In the genomic region with DNA sequence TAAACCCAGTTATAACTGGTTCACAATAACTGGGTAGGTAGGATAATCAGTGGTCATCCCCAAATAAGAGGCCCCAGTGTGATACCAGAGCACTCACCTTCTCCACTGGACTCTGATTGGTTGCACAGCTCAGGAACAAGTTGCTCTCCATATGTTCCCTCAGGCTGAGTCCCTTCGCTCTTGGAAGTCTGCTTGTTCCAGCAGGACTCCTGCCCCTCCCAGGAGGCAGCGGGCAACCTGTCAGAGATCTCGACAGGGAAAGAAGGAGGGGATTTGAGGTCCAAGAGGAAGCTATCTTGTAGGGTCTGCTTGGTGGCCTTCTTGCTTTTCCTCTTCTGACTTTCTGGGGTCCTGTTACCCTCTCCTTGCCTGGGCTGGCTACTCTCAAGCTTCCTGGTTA, we compare ENCODE assay signal across 18 cellular contexts. TPM values are rescaled to one million over a fixed set of nuclear protein-coding genes. Genes with fewer than 3 reads are reported as not detected.
DNase-seq lines count a peak whose midpoint lies in the region; ATAC-seq and TF ChIP-seq lines count a peak whose summit lies in the region.
"Had no signal": no experiment of that assay in that cellular context is flagged by ENCODE, and none has a peak within 500 bp of the region (broad histone marks: within the 10 kb centered on the region; RNA-seq: fewer than 3 reads in every experiment).

No MANE protein-coding gene starts in this region.

- H3K4me3 ChIP-seq in Panc1 (ENCODE audit: low read depth in 2 of 2, low read length in 2 of 2) = no peak overlapping the region
- no peak overlapping the region for H3K4me3 ChIP-seq in esophagus squamous epithelium
- H3K4me3 ChIP-seq in vagina = no peak overlapping the region
- H3K4me3 ChIP-seq: dorsolateral prefrontal cortex, left lung, ovary, upper lobe of right lung had no signal

- H3K27ac Mint-ChIP-seq in activated T-cell treated with anti-CD3 and anti-CD28 coated beads, Interleukin-2, amount 50 U/mL, for 24 hours = peak overlapping the region; percentile 79
- H3K27ac Mint-ChIP-seq: stimulated activated effector memory CD8-positive, alpha-beta T cell treated with anti-CD3 and anti-CD28 coated beads, Interleukin-12 subunit alpha, Interleukin-12 subunit beta, amount 100 ng/mL, for 72 hours; WTC11 had no signal

- H3K9me3 ChIP-seq in Panc1 (ENCODE audit: control insufficient read depth, insufficient read depth, low read depth, low read length) = no peaks in the 10 kb centered on the region
- H3K9me3 ChIP-seq in esophagus squamous epithelium = no peaks in the 10 kb centered on the region
- no peaks in the 10 kb centered on the region for H3K9me3 ChIP-seq in vagina
- H3K9me3 ChIP-seq: Caco-2, left lung, ovary, upper lobe of right lung had no signal

- no peak for ATAC-seq in Panc1
- ATAC-seq: upper lobe of right lung, WTC11 had no signal

- POLR2A ChIA-PET in Panc1 (lab: Charles Lee) = interaction anchor here (0.6 kb wide), 1 partner anchor 28 kb away, joined by 3 read pairs; no protein-coding TSS in a partner anchor

- H3K27me3 ChIP-seq in Panc1 (ENCODE audit: control insufficient read depth, insufficient read depth, low read length) = no peaks in the 10 kb centered on the region
- H3K27me3 ChIP-seq in esophagus squamous epithelium = no peaks in the 10 kb centered on the region
- H3K27me3 ChIP-seq in vagina = no peaks in the 10 kb centered on the region
- H3K27me3 ChIP-seq: dorsolateral prefrontal cortex, left lung, ovary, upper lobe of right lung had no signal

- H3K9me3 Mint-ChIP-seq in activated T-cell treated with anti-CD3 and anti-CD28 coated beads, Interleukin-2, amount 50 U/mL, for 24 hours = peaks cover 5% of the 10 kb centered on the region
- H3K9me3 Mint-ChIP-seq: WTC11 had no signal

- CTCF ChIA-PET in Panc1 (lab: Charles Lee) = no interaction called here

- H3K4me1 ChIP-seq in Panc1 (ENCODE audit: control insufficient read depth, insufficient read depth, low read length) = peaks cover 25% of the 10 kb centered on the region
- H3K4me1 ChIP-seq in esophagus squamous epithelium = peaks cover 19 to 45% (median 30%) of the 10 kb centered on the region in 3 donors
- H3K4me1 ChIP-seq in vagina = peaks cover 40% of the 10 kb centered on the region
- H3K4me1 ChIP-seq: Caco-2, left lung, upper lobe of right lung had no signal

- no TSS peak for BruUV-seq in Panc1 (replicated peaks; lab: Mats Ljungman, UMichigan)

- no peaks in the 10 kb centered on the region for H3K36me3 ChIP-seq in Panc1 (ENCODE audit: control insufficient read depth, insufficient read depth, low read length)
- H3K36me3 ChIP-seq in esophagus squamous epithelium = no peaks in the 10 kb centered on the region
- H3K36me3 ChIP-seq in vagina = no peaks in the 10 kb centered on the region
- H3K36me3 ChIP-seq: left lung, ovary, upper lobe of right lung had no signal

- in situ Hi-C loops in Panc1 (cut with HindIII; ENCODE audit: low pct_unique_long_range_greater_than_20kb, low sequenced_read_pairs) = no loop called here

- peaks cover 54% of the 10 kb centered on the region for H3K4me1 Mint-ChIP-seq in activated T-cell treated with anti-CD3 and anti-CD28 coated beads, Interleukin-2, amount 50 U/mL, for 24 hours (ENCODE audit: low read depth)

- no peaks in the 10 kb centered on the region for H3K36me3 Mint-ChIP-seq in activated T-cell treated with anti-CD3 and anti-CD28 coated beads, Interleukin-2, amount 50 U/mL, for 24 hours (ENCODE audit: low read depth)
- H3K36me3 Mint-ChIP-seq: stimulated activated effector memory CD8-positive, alpha-beta T cell treated with anti-CD3 and anti-CD28 coated beads, Interleukin-12 subunit alpha, Interleukin-12 subunit beta, amount 100 ng/mL, for 72 hours had no signal

- WGBS in esophagus squamous epithelium, 2 donors = 25 to 79% methylated on average over 3 of the region's 3 CpGs

- intact Hi-C loops in Panc1 (cut with micrococcal nuclease; ENCODE audit: unreplicated experiment) = no loop called here
- intact Hi-C loops in esophagus squamous epithelium (cut with DNase I) = no loop called here
- intact Hi-C loops in vagina (cut with DNase I) = no loop called here

- no peak for TF ChIP-seq POLR2A in esophagus squamous epithelium (IDR thresholded peaks at IDR 0.05)
- TF ChIP-seq POLR2A in vagina (IDR thresholded peaks at IDR 0.05) = no peak

- DNase-seq in activated T-cell treated with anti-CD3 and anti-CD28 coated beads, Interleukin-2, amount 50 U/mL, for 24 hours = no peak
- no peak for DNase-seq in activated T-cell treated with anti-CD3 and anti-CD28 coated beads, Interleukin-2, amount 50 U/mL, for 48 hours
- no peak for DNase-seq in Panc1 (ENCODE audit: low read depth, low spot score)
- DNase-seq in esophagus squamous epithelium (lab: John Stamatoyannopoulos, UW) = no peak
- DNase-seq in vagina (ENCODE audit: extremely low spot score in 2 of 2) = no peak
- DNase-seq in amygdala (lab: John Stamatoyannopoulos, UW) = no peak
- DNase-seq in NCI-H345 treated with DMSO at 0.1 percent for 48 hours (lab: John Stamatoyannopoulos, UW; ENCODE audit: unreplicated experiment) = no peak
- no peak for DNase-seq in COLO668 (lab: John Stamatoyannopoulos, UW; ENCODE audit: unreplicated experiment)
- DNase-seq: activated gamma-delta T cell treated with Interleukin-2 at 50 U/mL for 16 hours, Caco-2, dorsolateral prefrontal cortex, left lung, NCI-H187, NCI-H524 treated with DMSO at 0.1 percent for 48 hours, ovary, upper lobe of right lung had no signal

- H3K4me3 Mint-ChIP-seq in activated T-cell treated with anti-CD3 and anti-CD28 coated beads, Interleukin-2, amount 50 U/mL, for 24 hours = no peak overlapping the region
- H3K4me3 Mint-ChIP-seq: stimulated activated effector memory CD8-positive, alpha-beta T cell treated with anti-CD3 and anti-CD28 coated beads, Interleukin-12 subunit alpha, Interleukin-12 subunit beta, amount 100 ng/mL, for 72 hours; WTC11 had no signal

- TF ChIP-seq CTCF in Panc1 (IDR thresholded peaks at IDR 0.05) (no peak), esophagus squamous epithelium (IDR thresholded peaks at IDR 0.05) (no peak), vagina (IDR thresholded peaks at IDR 0.05) (no peak)

- peaks cover 17% of the 10 kb centered on the region for H3K27me3 Mint-ChIP-seq in activated T-cell treated with anti-CD3 and anti-CD28 coated beads, Interleukin-2, amount 50 U/mL, for 24 hours

- H3K27ac ChIP-seq in Panc1 (ENCODE audit: low read length) (peak overlapping the region; percentile 67; the same call in 1 of the 2 replicates), esophagus squamous epithelium (peak overlapping the region; percentile 70 to 83 (median 74)), vagina (peak overlapping the region; percentile 70)
- H3K27ac ChIP-seq: dorsolateral prefrontal cortex, left lung, ovary, upper lobe of right lung had no signal

RNA-seq across cellular contexts. Expression of a gene that starts 51.6 kb away (rescaled TPM):
- total RNA-seq in Panc1 (2021; ENCODE audit: unreplicated experiment) (141 TPM), esophagus squamous epithelium (10 to 100 TPM; 13.3 to 37.2 (median 22.5) TPM), vagina (47.1 TPM)
- polyA plus RNA-seq in Panc1 (2012; ENCODE audit: insufficient read length) = 63.2 TPM
